Comparison of ENCODE assay signal across 9 cellular contexts in genomic region chr7:44967571-44968446, GRCh38. TPM values are rescaled to one million over a fixed set of nuclear protein-coding genes. Genes with fewer than 3 reads are reported as not detected.
DNase-seq lines count a peak whose midpoint lies in the region; ATAC-seq and TF ChIP-seq lines count a peak whose summit lies in the region.
"Had no signal": no experiment of that assay in that cellular context is flagged by ENCODE, and none has a peak within 500 bp of the region (broad histone marks: within the 10 kb centered on the region; RNA-seq: fewer than 3 reads in every experiment).

No MANE protein-coding gene starts in this region.

- peaks cover 28 to 71% of the 10 kb centered on the region in 2 donors for H3K36me3 Mint-ChIP-seq in CD4-positive, alpha-beta memory T cell
- H3K36me3 Mint-ChIP-seq in nephron progenitor cell (ENCODE audit: low read depth) = no peaks in the 10 kb centered on the region

- no peak overlapping the region for H3K4me3 ChIP-seq in CD4-positive, alpha-beta memory T cell (ENCODE audit: low read length in 2 of 2)
- H3K4me3 ChIP-seq in choroid plexus epithelial cell (ENCODE audit: low read depth, low read length) = no peak overlapping the region
- H3K4me3 ChIP-seq: PC-9 had no signal

- no peak overlapping the region for H3K27ac ChIP-seq in CD4-positive, alpha-beta memory T cell (ENCODE audit: low read depth, low read length)
- H3K27ac ChIP-seq: PC-9 had no signal

- H3K4me1 Mint-ChIP-seq in CD4-positive, alpha-beta memory T cell = peaks cover 0 to 11% (median 8%) of the 10 kb centered on the region in 4 donors
- H3K4me1 Mint-ChIP-seq in nephron progenitor cell = no peaks in the 10 kb centered on the region

- ATAC-seq in GM19351 (IDR thresholded peaks at IDR 0.05; ENCODE audit: unreplicated experiment) = no peak

- H3K4me1 ChIP-seq in CD4-positive, alpha-beta memory T cell (ENCODE audit: insufficient read depth, low read length) = peaks cover 6% of the 10 kb centered on the region

- H3K27me3 Mint-ChIP-seq in CD4-positive, alpha-beta memory T cell = no peaks in the 10 kb centered on the region
- peaks cover 7% of the 10 kb centered on the region for H3K27me3 Mint-ChIP-seq in nephron progenitor cell (ENCODE audit: low read depth, poor library complexity)

- POLR2A ChIA-PET in CD4-positive, alpha-beta memory T cell (lab: Charles Lee; ENCODE audit: partially characterized antibody) = interaction anchor here (21.9 kb wide), 1 partner anchor 62 kb away, joined by 551 read pairs; no protein-coding TSS in a partner anchor

- TF ChIP-seq CTCF in choroid plexus epithelial cell (conservative IDR thresholded peaks at IDR 0.05; ENCODE audit: low read depth, low read length) (peak; percentile 37), nephron progenitor cell (IDR thresholded peaks at IDR 0.05) (no peak)

- H3K4me3 Mint-ChIP-seq in CD4-positive, alpha-beta memory T cell = no peak overlapping the region
- H3K4me3 Mint-ChIP-seq in nephron progenitor cell = no peak overlapping the region

- H3K27ac Mint-ChIP-seq in CD4-positive, alpha-beta memory T cell = peak overlapping the region in 6 of 7 donors; percentile 11 to 84 (median 68)
- H3K27ac Mint-ChIP-seq in nephron progenitor cell = no peak overlapping the region

- CTCF ChIA-PET in CD4-positive, alpha-beta memory T cell (lab: Charles Lee; ENCODE audit: partially characterized antibody) = no interaction called here

- no peaks in the 10 kb centered on the region for H3K9me3 Mint-ChIP-seq in CD4-positive, alpha-beta memory T cell
- no peaks in the 10 kb centered on the region for H3K9me3 Mint-ChIP-seq in nephron progenitor cell

- DNase-seq in CD4-positive, alpha-beta memory T cell = no peak
- DNase-seq in HuH-7 (ENCODE audit: low spot score) (peak; percentile 91), choroid plexus epithelial cell (ENCODE audit: low read depth) (no peak), nephron progenitor cell (peak; percentile 45), mucosa of gallbladder (ENCODE audit: low spot score) (no peak), NCI-H2196 (lab: John Stamatoyannopoulos, UW; ENCODE audit: unreplicated experiment) (no peak), dedifferentiated amniotic fluid mesenchymal stem cell (ENCODE audit: extremely low spot score) (no peak)

- H3K36me3 ChIP-seq in CD4-positive, alpha-beta memory T cell (ENCODE audit: insufficient read depth, low read length) = peaks cover 78% of the 10 kb centered on the region

- intact Hi-C loops in CD4-positive, alpha-beta memory T cell (cut with micrococcal nuclease) = no loop called here

- no peaks in the 10 kb centered on the region for H3K9me3 ChIP-seq in CD4-positive, alpha-beta memory T cell (ENCODE audit: control insufficient read depth in 1 of 2, low read length in 2 of 2)

- H3K27me3 ChIP-seq in CD4-positive, alpha-beta memory T cell (ENCODE audit: insufficient read depth, low read length) = no peaks in the 10 kb centered on the region

RNA-seq across cellular contexts. Expression of gene MYO1G, which starts 11.0 kb away (rescaled TPM):
- total RNA-seq in CD4-positive, alpha-beta memory T cell = 10 to 100 TPM; 92.9 to 94.2 TPM
- polyA plus RNA-seq in CD4-positive, alpha-beta memory T cell = 100 to 1,000 TPM; 143 to 168 TPM
- 6.0 TPM for total RNA-seq in mucosa of gallbladder

RNA-seq across cellular contexts. Expression of gene CCM2, which starts 32.2 kb away (rescaled TPM):
- total RNA-seq in CD4-positive, alpha-beta memory T cell = 100 to 1,000 TPM; 192 to 200 TPM
- 10 to 100 TPM; 82.1 to 91.9 TPM for polyA plus RNA-seq in CD4-positive, alpha-beta memory T cell
- 36.4 TPM for total RNA-seq in mucosa of gallbladder

Comparison
In these comparisons a context has a peak if more than half of its experiments do, and no peak if none do; other contexts are left out.
1. DNase-seq: peak in HuH-7 (single experiment) and nephron progenitor cell (single experiment); none in CD4-positive, alpha-beta memory T cell (0 of 5), choroid plexus epithelial cell (single experiment), mucosa of gallbladder (single experiment), NCI-H2196 (single experiment) and dedifferentiated amniotic fluid mesenchymal stem cell (single experiment).
2. RNA of gene MYO1G, which starts 11.0 kb away (total RNA-seq): 92.9 to 94.2 TPM in CD4-positive, alpha-beta memory T cell; 6.0 TPM in mucosa of gallbladder (single experiment); every median in the first group is over 10 times any median in the second.